22 cellular contexts compared by ENCODE assay signal in genomic region chr5:59335544-59335943, GRCh38.
DNase-seq lines count a peak whose midpoint lies in the region; TF ChIP-seq lines count a peak whose summit lies in the region.
"Had no signal": no experiment of that assay in that cellular context is flagged by ENCODE, and none has a peak within 500 bp of the region (broad histone marks: within the 10 kb centered on the region; RNA-seq: fewer than 3 reads in every experiment).

No MANE protein-coding gene starts in this region.

- H3K4me3 Mint-ChIP-seq in HFFc6 = no peak overlapping the region
- H3K4me3 Mint-ChIP-seq in endothelial cell (ENCODE audit: unreplicated experiment) = no peak overlapping the region
- no peak overlapping the region for H3K4me3 Mint-ChIP-seq in chondrocyte (ENCODE audit: unreplicated experiment)
- H3K4me3 Mint-ChIP-seq: activated CD4-positive, alpha-beta memory T cell treated with anti-CD3 and anti-CD28 coated beads for 36 hours; CD4-positive, CD25-positive, alpha-beta regulatory T cell; memory B cell; T-helper 17 cell had no signal

- H2AFZ ChIP-seq in osteoblast (ENCODE audit: low read length) = no peak overlapping the region

- no peaks in the 10 kb centered on the region for H3K36me3 ChIP-seq in osteoblast (ENCODE audit: insufficient read depth, low read length)

- TF ChIP-seq CTCF in HFFc6 (IDR thresholded peaks at IDR 0.05) = peak; percentile 30; the same call in 1 of the 2 replicates
- TF ChIP-seq CTCF in epithelial cell of proximal tubule (conservative IDR thresholded peaks at IDR 0.05; ENCODE audit: low read depth, low read length) = peak; percentile 23
- no peak for TF ChIP-seq CTCF in osteoblast (IDR thresholded peaks at IDR 0.05; ENCODE audit: extremely low read depth, low read depth, low read length)
- TF ChIP-seq CTCF in endothelial cell (IDR thresholded peaks at IDR 0.05; ENCODE audit: unreplicated experiment) = no peak
- TF ChIP-seq CTCF in chondrocyte (IDR thresholded peaks at IDR 0.05) = no peak

- DNase-seq in ELR (ENCODE audit: low read depth) (peak; percentile 12), HFFc6 (no peak), epithelial cell of proximal tubule (ENCODE audit: low read depth) (no peak), osteoblast (ENCODE audit: insufficient read length, low spot score, missing footprints) (peak; percentile 13), endothelial cell (ENCODE audit: low spot score) (no peak), chondrocyte (ENCODE audit: low spot score) (no peak), hepatic stellate cell (ENCODE audit: low spot score) (no peak)
- DNase-seq: activated CD4-positive, alpha-beta memory T cell treated with anti-CD3 and anti-CD28 coated beads for 36 hours; activated CD4-positive, CD25-positive, alpha-beta regulatory T cell treated with anti-CD3 and anti-CD28 coated beads, Interleukin-2, amount 50 U/mL, for 72 hours; CD4-positive, CD25-positive, alpha-beta regulatory T cell; central memory CD4-positive, alpha-beta T cell; head of caudate nucleus; IMR-90; NCI-H510A treated with DMSO at 0.1 percent for 48 hours; stimulated activated naive CD4-positive, alpha-beta T cell treated with Interleukin-2 at 50 U/mL for 16 hours; T-helper 17 cell; testis had no signal

- H3K27me3 ChIP-seq in osteoblast (ENCODE audit: insufficient read depth, low read length) = peaks cover 3% of the 10 kb centered on the region
- H3K27me3 ChIP-seq: testis had no signal

- H3K4me2 ChIP-seq in osteoblast (ENCODE audit: insufficient read depth, low read length) = no peak overlapping the region

- H3K9me3 ChIP-seq in osteoblast (ENCODE audit: low read depth, low read length) = no peaks in the 10 kb centered on the region
- H3K9me3 ChIP-seq: testis had no signal

- H3K79me2 ChIP-seq in osteoblast (ENCODE audit: insufficient read depth, low read length) = no peaks in the 10 kb centered on the region

- H3K27ac ChIP-seq in osteoblast (ENCODE audit: low read depth, low read length) = no peak overlapping the region
- H3K27ac ChIP-seq: testis had no signal

- H3K4me3 ChIP-seq in epithelial cell of proximal tubule (ENCODE audit: low read depth, low read length) = no peak overlapping the region
- no peak overlapping the region for H3K4me3 ChIP-seq in osteoblast (ENCODE audit: insufficient read depth, low read length)
- H3K4me3 ChIP-seq: GM12878, testis had no signal

- H3K27me3 Mint-ChIP-seq in HFFc6 (ENCODE audit: insufficient read depth) = peaks cover 1% of the 10 kb centered on the region
- no peaks in the 10 kb centered on the region for H3K27me3 Mint-ChIP-seq in endothelial cell (ENCODE audit: unreplicated experiment)
- no peaks in the 10 kb centered on the region for H3K27me3 Mint-ChIP-seq in chondrocyte (ENCODE audit: low read depth)
- H3K27me3 Mint-ChIP-seq: CD4-positive, CD25-positive, alpha-beta regulatory T cell; progenitor cell of endocrine pancreas had no signal

- H3K9me3 Mint-ChIP-seq in HFFc6 (no peaks in the 10 kb centered on the region), endothelial cell (ENCODE audit: unreplicated experiment) (no peaks in the 10 kb centered on the region), chondrocyte (ENCODE audit: low read depth) (no peaks in the 10 kb centered on the region)
- H3K9me3 Mint-ChIP-seq: activated CD4-positive, alpha-beta memory T cell treated with anti-CD3 and anti-CD28 coated beads for 36 hours; activated naive CD4-positive, alpha-beta T cell treated with anti-CD3 and anti-CD28 coated beads, Interleukin-2, amount 50 U/mL, for 72 hours; activated T-helper 2 cell treated with anti-CD3 and anti-CD28 coated beads, Interferon-gamma antibody, Interleukin-2, Interleukin-4, amounts not matched to agents 10 μg/mL and 5 μg/mL and 100 μg/mL, durations not matched to agents 14 hours and 24 hours and 36 hours; CD4-positive, CD25-positive, alpha-beta regulatory T cell; memory B cell had no signal

- no peaks in the 10 kb centered on the region for H4K20me1 ChIP-seq in osteoblast (ENCODE audit: insufficient read depth, low read length)

- H3K27ac Mint-ChIP-seq in HFFc6 = no peak overlapping the region
- H3K27ac Mint-ChIP-seq in endothelial cell (ENCODE audit: unreplicated experiment) = no peak overlapping the region
- H3K27ac Mint-ChIP-seq in chondrocyte (ENCODE audit: unreplicated experiment) = no peak overlapping the region
- H3K27ac Mint-ChIP-seq: activated CD4-positive, alpha-beta memory T cell treated with anti-CD3 and anti-CD28 coated beads for 36 hours; activated naive CD4-positive, alpha-beta T cell treated with anti-CD3 and anti-CD28 coated beads, Interleukin-2, amount 50 U/mL, for 72 hours; activated T-helper 2 cell treated with anti-CD3 and anti-CD28 coated beads, Interferon-gamma antibody, Interleukin-2, Interleukin-4, amounts not matched to agents 10 μg/mL and 5 μg/mL and 100 μg/mL, durations not matched to agents 14 hours and 24 hours and 36 hours; CD4-positive, CD25-positive, alpha-beta regulatory T cell; memory B cell; progenitor cell of endocrine pancreas; T-helper 17 cell had no signal

- no peaks in the 10 kb centered on the region for H3K4me1 ChIP-seq in osteoblast (ENCODE audit: insufficient read depth, low read length)
- H3K4me1 ChIP-seq: testis had no signal

- H3K4me1 Mint-ChIP-seq in HFFc6 (ENCODE audit: low read depth) = no peaks in the 10 kb centered on the region
- H3K4me1 Mint-ChIP-seq in endothelial cell (ENCODE audit: unreplicated experiment) = no peaks in the 10 kb centered on the region
- H3K4me1 Mint-ChIP-seq in chondrocyte (ENCODE audit: low read depth) = peaks cover 11% of the 10 kb centered on the region
- H3K4me1 Mint-ChIP-seq: CD4-positive, CD25-positive, alpha-beta regulatory T cell; T-helper 17 cell had no signal

- H3K36me3 Mint-ChIP-seq in HFFc6 (ENCODE audit: low read depth) (no peaks in the 10 kb centered on the region), endothelial cell (ENCODE audit: low read depth, unreplicated experiment) (no peaks in the 10 kb centered on the region), chondrocyte (ENCODE audit: low read depth) (no peaks in the 10 kb centered on the region)
- H3K36me3 Mint-ChIP-seq: activated CD4-positive, alpha-beta memory T cell treated with anti-CD3 and anti-CD28 coated beads for 36 hours; activated naive CD4-positive, alpha-beta T cell treated with anti-CD3 and anti-CD28 coated beads, Interleukin-2, amount 50 U/mL, for 72 hours; CD4-positive, CD25-positive, alpha-beta regulatory T cell; memory B cell had no signal

Comparison
In these comparisons a context has a peak if more than half of its experiments do, and no peak if none do; other contexts are left out.
1. DNase-seq: peak in ELR (single experiment) and osteoblast (single experiment); none in HFFc6 (single experiment), epithelial cell of proximal tubule (single experiment), endothelial cell (single experiment), chondrocyte (single experiment) and hepatic stellate cell (single experiment).
2. CTCF ChIP-seq: peak in HFFc6 (single experiment) and epithelial cell of proximal tubule (single experiment); none in osteoblast (single experiment), endothelial cell (single experiment) and chondrocyte (single experiment).